Comparison of ENCODE assay signal across 10 cellular contexts in genomic region chr5:36285837-36286615, GRCh38. TPM values are rescaled to one million over a fixed set of nuclear protein-coding genes. Genes with fewer than 3 reads are reported as not detected.
"Had no signal": no experiment of that assay in that cellular context is flagged by ENCODE, and none has a peak within 500 bp of the region (broad histone marks: within the 10 kb centered on the region; RNA-seq: fewer than 3 reads in every experiment).

No MANE protein-coding gene starts in this region.

- H3K9me3 ChIP-seq: HAP-1 had no signal

- H3K4me3 ChIP-seq: GM23248, HAP-1, K562 had no signal

- H3K36me3 ChIP-seq: HAP-1 had no signal

- H3K9ac ChIP-seq: GM23248 had no signal

- DNase-seq: GM23248, GOT3, H7, HFFc6, IMR-90, KG1 had no signal

- ATAC-seq: HCT116, K562 had no signal

- FAIRE-seq: K562 had no signal

- H3K27ac ChIP-seq: GM23248 had no signal

- H2AFZ ChIP-seq: GM23248 had no signal

RNA-seq across cellular contexts. Expression of gene RANBP3L, which starts 15.7 kb away (rescaled TPM):
- total RNA-seq: GM23248, H7, HFFc6, HT-29, IMR-90, K562 had no signal
- polyA plus RNA-seq: GM23248, IMR-90 had no signal
